Comparison of ENCODE assay signal across 8 cellular contexts in the genomic region with DNA sequence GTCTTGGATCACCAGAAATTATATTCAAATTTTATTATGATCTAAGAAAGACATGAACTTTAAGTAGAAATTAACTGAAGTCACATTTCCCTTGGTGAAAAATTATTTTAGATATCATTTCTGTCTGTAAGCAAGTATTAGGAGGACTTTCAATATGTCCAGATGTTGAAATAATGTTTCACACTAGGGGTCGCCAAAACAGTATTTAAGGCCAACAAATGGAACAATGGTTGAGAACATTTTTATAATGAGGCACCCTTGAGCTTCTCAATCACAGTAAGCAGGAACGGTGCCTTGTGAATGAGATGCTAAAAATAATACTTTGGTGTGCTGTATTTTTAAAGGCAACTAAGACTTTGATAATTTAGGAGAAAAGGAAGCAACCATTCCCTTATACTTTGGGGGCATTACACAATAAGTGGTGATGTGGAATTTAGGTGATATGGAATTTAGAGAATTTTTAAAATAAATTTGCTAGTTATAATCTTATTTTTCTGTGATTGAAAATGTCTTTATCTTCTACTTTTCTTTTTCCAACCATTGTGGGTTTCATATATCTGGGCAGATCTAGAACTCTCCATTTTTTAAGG. TPM values are rescaled to one million over a fixed set of nuclear protein-coding genes. Genes with fewer than 3 reads are reported as not detected.
A peak's percentile ranks its signal among the peaks of the same experiment; 100 is the strongest.
DNase-seq lines count a peak whose midpoint lies in the region; ATAC-seq and TF ChIP-seq lines count a peak whose summit lies in the region.

No MANE protein-coding gene starts in this region.

- TF ChIP-seq POLR2A in spleen (IDR thresholded peaks at IDR 0.05), result no peak

- H3K27ac ChIP-seq in spleen, result no peak overlapping the region

- ATAC-seq in HG03460 (IDR thresholded peaks at IDR 0.05; ENCODE audit: unreplicated experiment), result peak; percentile 64

- peak; percentile 35 to 83 (median 69) for TF ChIP-seq CTCF in spleen (IDR thresholded peaks at IDR 0.05 in 8 of 11, conservative IDR thresholded peaks at IDR 0.05 in 3 of 11)

- DNase-seq in NCI-H2171 treated with DMSO at 0.1 percent for 48 hours (lab: John Stamatoyannopoulos, UW), result peak; percentile 46
- no peak for DNase-seq in NCI-H2171 (lab: John Stamatoyannopoulos, UW)
- DNase-seq in GM19238 (ENCODE audit: insufficient read length, low spot score), result peak; percentile 23
- peak; percentile 71 for DNase-seq in NCI-H82 (lab: John Stamatoyannopoulos, UW)
- DNase-seq in astrocyte of the hippocampus (ENCODE audit: low read depth, low spot score), result peak; percentile 82
- peak; percentile 28 for DNase-seq in iPS DF 4.7 (ENCODE audit: extremely low read depth, low spot score)
- DNase-seq in spleen, result no peak

- no peaks in the 10 kb centered on the region for H3K36me3 ChIP-seq in spleen

- no peak overlapping the region for H3K4me3 ChIP-seq in spleen

- 0% methylated on average over 2 of the region's 2 CpGs for WGBS in spleen, 5 donors

- intact Hi-C loops in spleen (cut with DNase I; ENCODE audit: low total_unique reads), result loop anchor here (5.0 kb wide), 3 partner anchors 112 to 377 kb away; no protein-coding TSS in a partner anchor

- H3K27me3 ChIP-seq in spleen (replicated peaks in 1 of 7), result no peaks in the 10 kb centered on the region

- peaks cover 0 to 8% (median 0%) of the 10 kb centered on the region in 6 donors for H3K4me1 ChIP-seq in spleen

- no peaks in the 10 kb centered on the region for H3K9me3 ChIP-seq in spleen

RNA-seq across cellular contexts. Expression of gene SF3B5, which starts 9.6 kb away (rescaled TPM):
- total RNA-seq in spleen, result 100 to 1,000 TPM in 3 of 7 donors, 10 to 100 TPM in 4; 80.1 to 153 (median 89.6) TPM
- polyA plus RNA-seq in spleen, result 100 to 1,000 TPM; 172 to 236 (median 189) TPM

RNA-seq across cellular contexts. Expression of gene STX11, which starts 45.3 kb away (rescaled TPM):
- total RNA-seq in spleen, result 10 to 100 TPM; 34.8 to 76.0 (median 52.0) TPM
- 10 to 100 TPM in 1 of 3 donors, 1 to 10 TPM in 2; 5.9 to 14.4 (median 9.3) TPM for polyA plus RNA-seq in spleen

Comparison
In these comparisons a context has a peak if more than half of its experiments do, and no peak if none do; other contexts are left out.
1. DNase-seq: peak in NCI-H2171 treated with DMSO at 0.1 percent for 48 hours (single experiment), GM19238 (single experiment), NCI-H82 (single experiment), astrocyte of the hippocampus (single experiment) and iPS DF 4.7 (single experiment); none in NCI-H2171 (single experiment) and spleen (single experiment).